In the genomic region with DNA sequence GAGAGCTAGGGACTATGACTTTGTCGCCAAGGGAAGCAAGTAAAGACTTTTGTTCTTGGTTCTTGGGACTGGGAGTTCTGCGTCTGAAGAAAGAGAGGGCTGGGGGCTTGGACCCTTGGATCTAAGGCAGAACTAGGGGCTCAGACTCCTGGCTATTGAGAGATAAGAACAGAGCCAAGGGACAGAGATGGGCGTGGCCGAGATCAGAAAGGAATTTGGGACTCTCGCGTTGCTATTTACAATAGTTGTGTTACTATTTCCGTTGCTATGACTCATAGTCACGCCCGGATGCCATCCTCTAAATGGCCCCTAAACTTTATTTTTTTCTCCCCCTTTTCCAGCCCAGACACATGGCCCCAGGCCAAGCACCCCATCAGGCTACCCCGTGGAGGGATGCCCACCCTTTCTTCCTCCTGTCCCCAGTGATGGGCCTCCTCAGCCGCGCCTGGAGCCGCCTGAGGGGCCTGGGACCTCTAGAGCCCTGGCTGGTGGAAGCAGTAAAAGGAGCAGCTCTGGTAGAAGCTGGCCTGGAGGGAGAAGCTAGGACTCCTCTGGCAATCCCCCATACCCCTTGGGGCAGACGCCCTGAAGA, we compare ENCODE assay signal across 8 cellular contexts. TPM values are rescaled to one million over a fixed set of nuclear protein-coding genes. Genes with fewer than 3 reads are reported as not detected.
DNase-seq lines count a peak whose midpoint lies in the region; ATAC-seq, FAIRE-seq and TF ChIP-seq lines count a peak whose summit lies in the region.

No MANE protein-coding gene starts in this region.

- TF ChIP-seq POLR2A in HepG2 (IDR thresholded peaks at IDR 0.05; ENCODE audit: insufficient read depth in 1 of 2, low read depth in 2 of 2, low read length in 2 of 2) = no peak; a peak in 1 of 4 replicates

- no peaks in the 10 kb centered on the region for H3K9me3 ChIP-seq in HepG2 (ENCODE audit: low read length)

- POLR2A ChIA-PET in HepG2 (lab: Yijun Ruan, JAX) = interaction anchor here (0.6 to 6.9 kb wide), 11 partner anchors 8 to 120 kb away, joined by 3 to 88 read pairs (median 17); a partner anchor contains a TSS

- WGBS in HepG2 (ENCODE audit: low lambda C conversion rate) = 3% methylated on average over 14 of the region's 14 CpGs

- H3K4me3 ChIP-seq in HepG2 (replicated peaks in 1 of 3; ENCODE audit: insufficient read depth in 1 of 3, low read depth in 2 of 3, low read length in 3 of 3) = peak overlapping the region; percentile 93 to 97 (median 94)

- intact Hi-C loops in HepG2 (cut with micrococcal nuclease; ENCODE audit: unreplicated experiment) = loop anchor here (10.0 kb wide), 1 partner anchor 92 kb away; a partner anchor contains a TSS

- ATAC-seq in HG02610 (IDR thresholded peaks at IDR 0.05; ENCODE audit: unreplicated experiment) (peak; percentile 20), HepG2 (peak; percentile 67), HG03175 (IDR thresholded peaks at IDR 0.05; ENCODE audit: unreplicated experiment) (no peak)

- H3K4me2 ChIP-seq in HepG2 (ENCODE audit: low read depth, low read length) = peak overlapping the region; percentile 97

- peak; percentile 18 to 60; a peak in 3 of 4 replicates for TF ChIP-seq EP300 in HepG2 (IDR thresholded peaks at IDR 0.05; ENCODE audit: low read depth in 2 of 2, low read length in 2 of 2)
- TF ChIP-seq EP300 in HepG2 (CRISPR knock-in tag; IDR thresholded peaks at IDR 0.05; ENCODE audit: borderline replicate concordance) = no peak

- BruUV-seq in HepG2 (replicated peaks; lab: Mats Ljungman, UMichigan) = no TSS peak

- DNase-seq in CD1c-positive myeloid dendritic cell (ENCODE audit: extremely low spot score) (peak; percentile 93), NCI-H510A treated with DMSO at 0.1 percent for 48 hours (lab: John Stamatoyannopoulos, UW) (peak; percentile 83), dermis blood vessel endothelial cell (peak; percentile 96), HepG2 (ENCODE audit: low spot score) (peak; percentile 93)
- peak; percentile 73 for DNase-seq in activated CD4-positive, alpha-beta T cell treated with anti-CD3 and anti-CD28 coated beads, Interleukin-2, amount 50 U/mL, for 1 hour
- DNase-seq in stimulated activated CD4-positive, alpha-beta T cell treated with anti-CD3 and anti-CD28 coated beads, Interleukin-4, amount 100 ng/mL, for 24 hours = peak; percentile 82

- H3K4me1 ChIP-seq in HepG2 (ENCODE audit: insufficient read depth, low read length) = peaks cover 51% of the 10 kb centered on the region

- peak overlapping the region; percentile 100 for H3K9ac ChIP-seq in HepG2 (ENCODE audit: insufficient read depth, low read depth, low read length)

- TF ChIP-seq CTCF in HepG2 (CRISPR knock-in tag; IDR thresholded peaks at IDR 0.05) = no peak

- peaks cover 34% of the 10 kb centered on the region for H3K79me2 ChIP-seq in HepG2 (ENCODE audit: insufficient read depth, low read length)

- H3K27me3 ChIP-seq in HepG2 (ENCODE audit: control insufficient read depth in 1 of 2, insufficient read depth in 2 of 2, low read length in 2 of 2) = no peaks in the 10 kb centered on the region; a peak in 1 of 5 replicates

- peak overlapping the region; percentile 99 for H3K27ac ChIP-seq in HepG2 (ENCODE audit: extremely low read length, insufficient read depth, low read length)

- H2AFZ ChIP-seq in HepG2 (ENCODE audit: low read length) = no peak overlapping the region

- in situ Hi-C loops in HepG2 (cut with HindIII; ENCODE audit: extremely low pct_ligation_motif_present, low pct_unique_long_range_greater_than_20kb) = loop anchor here (5.0 kb wide), 1 partner anchor 89 kb away; no protein-coding TSS in a partner anchor

- TF ChIP-seq RAD21 in HepG2 (CRISPR knock-in tag; IDR thresholded peaks at IDR 0.05) = no peak

- peaks cover 9 to 32% of the 10 kb centered on the region in 2 experiments for H3K36me3 ChIP-seq in HepG2 (replicated peaks in 1 of 2; ENCODE audit: control insufficient read depth in 1 of 2, insufficient read depth in 2 of 2, low read length in 2 of 2)

- peaks cover 32% of the 10 kb centered on the region for H4K20me1 ChIP-seq in HepG2 (ENCODE audit: insufficient read depth, low read length)

- CTCF ChIA-PET in HepG2 (lab: Yijun Ruan, JAX; ENCODE audit: low intra/inter-chr PET ratio, low total read pairs) = no interaction called here

- FAIRE-seq in HepG2 (lab: Jason Lieb, UNC) = peak; percentile 71

RNA-seq across cellular contexts. Expression of a gene that starts 0.8 kb away (rescaled TPM):
- total RNA-seq in dermis blood vessel endothelial cell (39.2 and 59.6 TPM in 2 replicates), HepG2 (2016; rRNA removed; fragmentation: Illumina TruSeq; extraction: Trizol) (7.8 and 18.5 TPM in 2 replicates)
- 7.7 and 7.9 TPM in 2 replicates for total RNA-seq in HepG2 (2016; cell fraction: cytosol; rRNA removed; fragmentation: Illumina TruSeq; extraction: Trizol; ENCODE audit: low read depth)
- 6.4 and 19.6 TPM in 2 replicates for total RNA-seq in HepG2 (2016; cell fraction: insoluble cytoplasmic fraction; rRNA removed; fragmentation: Illumina TruSeq; extraction: Trizol)
- 5.7 and 6.5 TPM in 2 replicates for total RNA-seq in HepG2 (2016; cell fraction: membrane; rRNA removed; fragmentation: Illumina TruSeq; extraction: Trizol)
- total RNA-seq in HepG2 (2016; cell fraction: nucleus; rRNA removed; fragmentation: Illumina TruSeq; extraction: Trizol) = 25.9 and 29.7 TPM in 2 replicates
- 15.2 and 15.6 TPM in 2 replicates for polyA plus RNA-seq in HepG2 (2011; rRNA removed)
- 10.5 and 12.8 TPM in 2 replicates for polyA plus RNA-seq in HepG2 (2011; cell fraction: cytosol; rRNA removed)
- 28.4 and 34.0 TPM in 2 replicates for polyA plus RNA-seq in HepG2 (2011; cell fraction: nucleus; rRNA removed)
- 12.6 and 18.1 TPM in 2 replicates for polyA plus RNA-seq in HepG2 (2012)
- polyA plus RNA-seq in HepG2 (2016; cell fraction: cytosol; fragmentation: Illumina TruSeq; extraction: Trizol; ENCODE audit: low read depth) = 2.1 and 2.4 TPM in 2 replicates
- 8.2 and 10.1 TPM in 2 replicates for polyA plus RNA-seq in HepG2 (2016; cell fraction: insoluble cytoplasmic fraction; fragmentation: Illumina TruSeq; extraction: Trizol; ENCODE audit: low read depth)
- 3.9 and 4.1 TPM in 2 replicates for polyA plus RNA-seq in HepG2 (2016; cell fraction: membrane; fragmentation: Illumina TruSeq; extraction: Trizol; ENCODE audit: low read depth)
- 36.9 and 39.2 TPM in 2 replicates for polyA plus RNA-seq in HepG2 (2016; cell fraction: nucleus; fragmentation: Illumina TruSeq; extraction: Trizol; ENCODE audit: insufficient read depth, low read depth)
- polyA minus RNA-seq in HepG2 (2011; rRNA and poly(A)+ RNA removed; ENCODE audit: low replicate concordance) = 12.5 and 17.7 TPM in 2 replicates
- 9.8 and 12.8 TPM in 2 replicates for polyA minus RNA-seq in HepG2 (2011; cell fraction: cytosol; rRNA and poly(A)+ RNA removed)
- polyA minus RNA-seq in HepG2 (2011; cell fraction: nucleus; rRNA and poly(A)+ RNA removed) = 34.6 and 36.1 TPM in 2 replicates

RNA-seq across cellular contexts. Expression of a gene that starts 4.6 kb away (rescaled TPM):
- total RNA-seq in dermis blood vessel endothelial cell (2.6 and 6.5 TPM in 2 replicates), HepG2 (2016; rRNA removed; fragmentation: Illumina TruSeq; extraction: Trizol) (4.3 and 6.0 TPM in 2 replicates)
- total RNA-seq in HepG2 (2016; cell fraction: cytosol; rRNA removed; fragmentation: Illumina TruSeq; extraction: Trizol; ENCODE audit: low read depth) = 3.7 and 5.1 TPM in 2 replicates
- total RNA-seq in HepG2 (2016; cell fraction: insoluble cytoplasmic fraction; rRNA removed; fragmentation: Illumina TruSeq; extraction: Trizol) = 3.0 and 5.6 TPM in 2 replicates
- total RNA-seq in HepG2 (2016; cell fraction: membrane; rRNA removed; fragmentation: Illumina TruSeq; extraction: Trizol) = 4.6 and 5.1 TPM in 2 replicates
- 5.1 and 5.4 TPM in 2 replicates for total RNA-seq in HepG2 (2016; cell fraction: nucleus; rRNA removed; fragmentation: Illumina TruSeq; extraction: Trizol)
- polyA plus RNA-seq in HepG2 (2011; rRNA removed) = 4.8 and 6.0 TPM in 2 replicates
- polyA plus RNA-seq in HepG2 (2011; cell fraction: cytosol; rRNA removed) = 2.3 and 4.7 TPM in 2 replicates
- polyA plus RNA-seq in HepG2 (2011; cell fraction: nucleus; rRNA removed) = 16.9 and 18.5 TPM in 2 replicates
- 3.4 TPM in 2 replicates for polyA plus RNA-seq in HepG2 (2012)
- polyA plus RNA-seq in HepG2 (2016; cell fraction: cytosol; fragmentation: Illumina TruSeq; extraction: Trizol; ENCODE audit: low read depth) = 1.3 and 2.3 TPM in 2 replicates
- polyA plus RNA-seq in HepG2 (2016; cell fraction: insoluble cytoplasmic fraction; fragmentation: Illumina TruSeq; extraction: Trizol; ENCODE audit: low read depth) = 5.4 and 7.3 TPM in 2 replicates
- 3.8 and 5.1 TPM in 2 replicates for polyA plus RNA-seq in HepG2 (2016; cell fraction: membrane; fragmentation: Illumina TruSeq; extraction: Trizol; ENCODE audit: low read depth)
- 11.7 and 12.4 TPM in 2 replicates for polyA plus RNA-seq in HepG2 (2016; cell fraction: nucleus; fragmentation: Illumina TruSeq; extraction: Trizol; ENCODE audit: insufficient read depth, low read depth)
- polyA minus RNA-seq in HepG2 (2011; rRNA and poly(A)+ RNA removed; ENCODE audit: low replicate concordance) = 0.70 and 1.2 TPM in 2 replicates
- polyA minus RNA-seq in HepG2 (2011; cell fraction: cytosol; rRNA and poly(A)+ RNA removed) = 3.6 TPM in 2 replicates
- 1.7 and 3.1 TPM in 2 replicates for polyA minus RNA-seq in HepG2 (2011; cell fraction: nucleus; rRNA and poly(A)+ RNA removed)

RNA-seq across cellular contexts. Expression of a gene that starts 25.6 kb away (rescaled TPM):
- total RNA-seq in dermis blood vessel endothelial cell (0.34 TPM in 1 of 2 replicates, not detected in the other), HepG2 (2016; rRNA removed; fragmentation: Illumina TruSeq; extraction: Trizol) (not detected in 2 replicates)
- not detected in 2 replicates for total RNA-seq in HepG2 (2016; cell fraction: cytosol; rRNA removed; fragmentation: Illumina TruSeq; extraction: Trizol; ENCODE audit: low read depth)
- total RNA-seq in HepG2 (2016; cell fraction: insoluble cytoplasmic fraction; rRNA removed; fragmentation: Illumina TruSeq; extraction: Trizol) = not detected in 2 replicates
- total RNA-seq in HepG2 (2016; cell fraction: membrane; rRNA removed; fragmentation: Illumina TruSeq; extraction: Trizol) = 0.12 TPM in 1 of 2 replicates, not detected in the other
- not detected in 2 replicates for total RNA-seq in HepG2 (2016; cell fraction: nucleus; rRNA removed; fragmentation: Illumina TruSeq; extraction: Trizol)
- polyA plus RNA-seq in HepG2 (2011; rRNA removed) = 0.04 and 0.08 TPM in 2 replicates
- 0.04 and 0.11 TPM in 2 replicates for polyA plus RNA-seq in HepG2 (2011; cell fraction: cytosol; rRNA removed)
- 0.23 and 0.24 TPM in 2 replicates for polyA plus RNA-seq in HepG2 (2011; cell fraction: nucleus; rRNA removed)
- polyA plus RNA-seq in HepG2 (2012) = 0.19 TPM in 1 of 2 replicates, not detected in the other
- polyA plus RNA-seq in HepG2 (2016; cell fraction: cytosol; fragmentation: Illumina TruSeq; extraction: Trizol; ENCODE audit: low read depth) = not detected in 2 replicates
- not detected in 2 replicates for polyA plus RNA-seq in HepG2 (2016; cell fraction: insoluble cytoplasmic fraction; fragmentation: Illumina TruSeq; extraction: Trizol; ENCODE audit: low read depth)
- not detected in 2 replicates for polyA plus RNA-seq in HepG2 (2016; cell fraction: membrane; fragmentation: Illumina TruSeq; extraction: Trizol; ENCODE audit: low read depth)
- polyA plus RNA-seq in HepG2 (2016; cell fraction: nucleus; fragmentation: Illumina TruSeq; extraction: Trizol; ENCODE audit: insufficient read depth, low read depth) = not detected in 2 replicates
- 0.24 TPM in 1 of 2 replicates, not detected in the other for polyA minus RNA-seq in HepG2 (2011; rRNA and poly(A)+ RNA removed; ENCODE audit: low replicate concordance)
- polyA minus RNA-seq in HepG2 (2011; cell fraction: cytosol; rRNA and poly(A)+ RNA removed) = not detected in 2 replicates
- polyA minus RNA-seq in HepG2 (2011; cell fraction: nucleus; rRNA and poly(A)+ RNA removed) = not detected in 2 replicates

RNA-seq across cellular contexts. Expression of a gene that starts 27.1 kb away (rescaled TPM):
- total RNA-seq in dermis blood vessel endothelial cell (167 and 333 TPM in 2 replicates), HepG2 (2016; rRNA removed; fragmentation: Illumina TruSeq; extraction: Trizol) (34.3 and 82.3 TPM in 2 replicates)
- total RNA-seq in HepG2 (2016; cell fraction: cytosol; rRNA removed; fragmentation: Illumina TruSeq; extraction: Trizol; ENCODE audit: low read depth) = 9.0 and 9.7 TPM in 2 replicates
- 28.8 and 87.6 TPM in 2 replicates for total RNA-seq in HepG2 (2016; cell fraction: insoluble cytoplasmic fraction; rRNA removed; fragmentation: Illumina TruSeq; extraction: Trizol)
- total RNA-seq in HepG2 (2016; cell fraction: membrane; rRNA removed; fragmentation: Illumina TruSeq; extraction: Trizol) = 25.3 and 25.9 TPM in 2 replicates
- total RNA-seq in HepG2 (2016; cell fraction: nucleus; rRNA removed; fragmentation: Illumina TruSeq; extraction: Trizol) = 82.3 and 93.1 TPM in 2 replicates
- 106 and 144 TPM in 2 replicates for polyA plus RNA-seq in HepG2 (2011; rRNA removed)
- 86.9 and 132 TPM in 2 replicates for polyA plus RNA-seq in HepG2 (2011; cell fraction: cytosol; rRNA removed)
- 169 and 200 TPM in 2 replicates for polyA plus RNA-seq in HepG2 (2011; cell fraction: nucleus; rRNA removed)
- polyA plus RNA-seq in HepG2 (2012) = 83.2 and 101 TPM in 2 replicates
- 16.8 and 17.5 TPM in 2 replicates for polyA plus RNA-seq in HepG2 (2016; cell fraction: cytosol; fragmentation: Illumina TruSeq; extraction: Trizol; ENCODE audit: low read depth)
- 32.3 and 40.2 TPM in 2 replicates for polyA plus RNA-seq in HepG2 (2016; cell fraction: insoluble cytoplasmic fraction; fragmentation: Illumina TruSeq; extraction: Trizol; ENCODE audit: low read depth)
- polyA plus RNA-seq in HepG2 (2016; cell fraction: membrane; fragmentation: Illumina TruSeq; extraction: Trizol; ENCODE audit: low read depth) = 25.6 and 28.2 TPM in 2 replicates
- polyA plus RNA-seq in HepG2 (2016; cell fraction: nucleus; fragmentation: Illumina TruSeq; extraction: Trizol; ENCODE audit: insufficient read depth, low read depth) = 164 and 172 TPM in 2 replicates
- polyA minus RNA-seq in HepG2 (2011; rRNA and poly(A)+ RNA removed; ENCODE audit: low replicate concordance) = 57.6 and 72.0 TPM in 2 replicates
- 40.4 and 44.8 TPM in 2 replicates for polyA minus RNA-seq in HepG2 (2011; cell fraction: cytosol; rRNA and poly(A)+ RNA removed)
- 23.2 and 25.9 TPM in 2 replicates for polyA minus RNA-seq in HepG2 (2011; cell fraction: nucleus; rRNA and poly(A)+ RNA removed)

RNA-seq across cellular contexts. Expression of a gene that starts 36.7 kb away (rescaled TPM):
- total RNA-seq in dermis blood vessel endothelial cell (1.5 and 8.0 TPM in 2 replicates), HepG2 (2016; rRNA removed; fragmentation: Illumina TruSeq; extraction: Trizol) (0.53 and 0.58 TPM in 2 replicates)
- total RNA-seq in HepG2 (2016; cell fraction: cytosol; rRNA removed; fragmentation: Illumina TruSeq; extraction: Trizol; ENCODE audit: low read depth) = 0.44 TPM in 1 of 2 replicates, not detected in the other
- 0.64 and 0.97 TPM in 2 replicates for total RNA-seq in HepG2 (2016; cell fraction: insoluble cytoplasmic fraction; rRNA removed; fragmentation: Illumina TruSeq; extraction: Trizol)
- 0.34 and 0.49 TPM in 2 replicates for total RNA-seq in HepG2 (2016; cell fraction: membrane; rRNA removed; fragmentation: Illumina TruSeq; extraction: Trizol)
- not detected in 2 replicates for total RNA-seq in HepG2 (2016; cell fraction: nucleus; rRNA removed; fragmentation: Illumina TruSeq; extraction: Trizol)
- 1.2 and 1.8 TPM in 2 replicates for polyA plus RNA-seq in HepG2 (2011; rRNA removed)
- polyA plus RNA-seq in HepG2 (2011; cell fraction: cytosol; rRNA removed) = 1.4 and 1.5 TPM in 2 replicates
- 3.6 and 4.3 TPM in 2 replicates for polyA plus RNA-seq in HepG2 (2011; cell fraction: nucleus; rRNA removed)
- polyA plus RNA-seq in HepG2 (2012) = 0.72 and 0.89 TPM in 2 replicates
- 0.35 and 0.58 TPM in 2 replicates for polyA plus RNA-seq in HepG2 (2016; cell fraction: cytosol; fragmentation: Illumina TruSeq; extraction: Trizol; ENCODE audit: low read depth)
- 1.1 TPM in 2 replicates for polyA plus RNA-seq in HepG2 (2016; cell fraction: insoluble cytoplasmic fraction; fragmentation: Illumina TruSeq; extraction: Trizol; ENCODE audit: low read depth)
- 0.64 and 0.69 TPM in 2 replicates for polyA plus RNA-seq in HepG2 (2016; cell fraction: membrane; fragmentation: Illumina TruSeq; extraction: Trizol; ENCODE audit: low read depth)
- polyA plus RNA-seq in HepG2 (2016; cell fraction: nucleus; fragmentation: Illumina TruSeq; extraction: Trizol; ENCODE audit: insufficient read depth, low read depth) = 0.97 and 0.98 TPM in 2 replicates
- polyA minus RNA-seq in HepG2 (2011; rRNA and poly(A)+ RNA removed; ENCODE audit: low replicate concordance) = 0.33 and 0.62 TPM in 2 replicates
- polyA minus RNA-seq in HepG2 (2011; cell fraction: cytosol; rRNA and poly(A)+ RNA removed) = not detected in 2 replicates
- 0.77 and 2.0 TPM in 2 replicates for polyA minus RNA-seq in HepG2 (2011; cell fraction: nucleus; rRNA and poly(A)+ RNA removed)
